2 cellular contexts compared by ENCODE assay signal in the genomic region with DNA sequence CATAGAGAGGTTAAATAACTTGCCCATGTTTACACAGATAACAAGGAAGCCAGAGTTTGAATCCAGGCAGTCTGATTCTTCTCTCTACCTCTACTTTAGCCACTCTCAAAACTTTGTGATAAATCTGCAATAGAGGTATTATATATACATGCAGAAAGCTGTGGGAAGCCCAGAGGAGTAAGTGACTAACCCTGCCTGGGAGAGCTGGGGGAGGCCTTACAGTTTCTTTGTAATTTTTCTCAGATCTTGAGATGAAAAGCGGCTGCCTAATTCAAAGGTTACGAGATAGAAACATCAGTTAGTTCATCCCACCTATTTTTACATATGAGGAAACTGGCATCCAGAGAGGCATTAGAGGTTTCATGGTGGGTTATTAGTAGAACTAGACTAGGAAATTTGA.
TF ChIP-seq lines count a peak whose summit lies in the region.

No MANE protein-coding gene starts in this region.

TF ChIP-seq in K562, 482 proteins besides CTCF, POLR2A, EP300 and RAD21:
- TF ChIP-seq TEAD2 (tag; IDR thresholded peaks at IDR 0.05) (no peak), NFATC3 (IDR thresholded peaks at IDR 0.05) (no peak), POLR2H (tag; IDR thresholded peaks at IDR 0.05; ENCODE audit: low read depth) (no peak)
- TF ChIP-seq, protein P1, sequence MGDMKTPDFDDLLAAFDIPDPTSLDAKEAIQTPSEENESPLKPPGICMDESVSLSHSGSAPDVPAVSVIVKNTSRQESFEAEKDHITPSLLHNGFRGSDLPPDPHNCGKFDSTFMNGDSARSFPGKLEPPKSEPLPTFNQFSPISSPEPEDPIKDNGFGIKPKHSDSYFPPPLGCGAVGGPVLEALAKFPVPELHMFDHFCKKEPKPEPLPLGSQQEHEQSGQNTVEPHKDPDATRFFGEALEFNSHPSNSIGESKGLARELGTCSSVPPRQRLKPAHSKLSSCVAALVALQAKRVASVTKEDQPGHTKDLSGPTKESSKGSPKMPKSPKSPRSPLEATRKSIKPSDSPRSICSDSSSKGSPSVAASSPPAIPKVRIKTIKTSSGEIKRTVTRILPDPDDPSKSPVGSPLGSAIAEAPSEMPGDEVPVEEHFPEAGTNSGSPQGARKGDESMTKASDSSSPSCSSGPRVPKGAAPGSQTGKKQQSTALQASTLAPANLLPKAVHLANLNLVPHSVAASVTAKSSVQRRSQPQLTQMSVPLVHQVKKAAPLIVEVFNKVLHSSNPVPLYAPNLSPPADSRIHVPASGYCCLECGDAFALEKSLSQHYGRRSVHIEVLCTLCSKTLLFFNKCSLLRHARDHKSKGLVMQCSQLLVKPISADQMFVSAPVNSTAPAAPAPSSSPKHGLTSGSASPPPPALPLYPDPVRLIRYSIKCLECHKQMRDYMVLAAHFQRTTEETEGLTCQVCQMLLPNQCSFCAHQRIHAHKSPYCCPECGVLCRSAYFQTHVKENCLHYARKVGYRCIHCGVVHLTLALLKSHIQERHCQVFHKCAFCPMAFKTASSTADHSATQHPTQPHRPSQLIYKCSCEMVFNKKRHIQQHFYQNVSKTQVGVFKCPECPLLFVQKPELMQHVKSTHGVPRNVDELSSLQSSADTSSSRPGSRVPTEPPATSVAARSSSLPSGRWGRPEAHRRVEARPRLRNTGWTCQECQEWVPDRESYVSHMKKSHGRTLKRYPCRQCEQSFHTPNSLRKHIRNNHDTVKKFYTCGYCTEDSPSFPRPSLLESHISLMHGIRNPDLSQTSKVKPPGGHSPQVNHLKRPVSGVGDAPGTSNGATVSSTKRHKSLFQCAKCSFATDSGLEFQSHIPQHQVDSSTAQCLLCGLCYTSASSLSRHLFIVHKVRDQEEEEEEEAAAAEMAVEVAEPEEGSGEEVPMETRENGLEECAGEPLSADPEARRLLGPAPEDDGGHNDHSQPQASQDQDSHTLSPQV (IDR thresholded peaks at IDR 0.05), result 0 out of 2 replicates have a peak, but pooled peaks have one; percentile 30
- TF ChIP-seq, protein P2, sequence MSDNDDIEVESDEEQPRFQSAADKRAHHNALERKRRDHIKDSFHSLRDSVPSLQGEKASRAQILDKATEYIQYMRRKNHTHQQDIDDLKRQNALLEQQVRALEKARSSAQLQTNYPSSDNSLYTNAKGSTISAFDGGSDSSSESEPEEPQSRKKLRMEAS (CRISPR knock-in tag; IDR thresholded peaks at IDR 0.05), result no peak
- TF ChIP-seq, protein P3, sequence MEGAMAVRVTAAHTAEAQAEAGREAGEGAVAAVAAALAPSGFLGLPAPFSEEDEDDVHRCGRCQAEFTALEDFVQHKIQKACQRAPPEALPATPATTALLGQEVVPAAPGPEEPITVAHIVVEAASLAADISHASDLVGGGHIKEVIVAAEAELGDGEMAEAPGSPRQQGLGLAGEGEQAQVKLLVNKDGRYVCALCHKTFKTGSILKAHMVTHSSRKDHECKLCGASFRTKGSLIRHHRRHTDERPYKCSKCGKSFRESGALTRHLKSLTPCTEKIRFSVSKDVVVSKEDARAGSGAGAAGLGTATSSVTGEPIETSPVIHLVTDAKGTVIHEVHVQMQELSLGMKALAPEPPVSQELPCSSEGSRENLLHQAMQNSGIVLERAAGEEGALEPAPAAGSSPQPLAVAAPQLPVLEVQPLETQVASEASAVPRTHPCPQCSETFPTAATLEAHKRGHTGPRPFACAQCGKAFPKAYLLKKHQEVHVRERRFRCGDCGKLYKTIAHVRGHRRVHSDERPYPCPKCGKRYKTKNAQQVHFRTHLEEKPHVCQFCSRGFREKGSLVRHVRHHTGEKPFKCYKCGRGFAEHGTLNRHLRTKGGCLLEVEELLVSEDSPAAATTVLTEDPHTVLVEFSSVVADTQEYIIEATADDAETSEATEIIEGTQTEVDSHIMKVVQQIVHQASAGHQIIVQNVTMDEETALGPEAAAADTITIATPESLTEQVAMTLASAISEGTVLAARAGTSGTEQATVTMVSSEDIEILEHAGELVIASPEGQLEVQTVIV (CRISPR knock-in tag; IDR thresholded peaks at IDR 0.05; ENCODE audit: borderline replicate concordance), result no peak
- TF ChIP-seq, protein P4, sequence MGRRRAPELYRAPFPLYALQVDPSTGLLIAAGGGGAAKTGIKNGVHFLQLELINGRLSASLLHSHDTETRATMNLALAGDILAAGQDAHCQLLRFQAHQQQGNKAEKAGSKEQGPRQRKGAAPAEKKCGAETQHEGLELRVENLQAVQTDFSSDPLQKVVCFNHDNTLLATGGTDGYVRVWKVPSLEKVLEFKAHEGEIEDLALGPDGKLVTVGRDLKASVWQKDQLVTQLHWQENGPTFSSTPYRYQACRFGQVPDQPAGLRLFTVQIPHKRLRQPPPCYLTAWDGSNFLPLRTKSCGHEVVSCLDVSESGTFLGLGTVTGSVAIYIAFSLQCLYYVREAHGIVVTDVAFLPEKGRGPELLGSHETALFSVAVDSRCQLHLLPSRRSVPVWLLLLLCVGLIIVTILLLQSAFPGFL (CRISPR knock-in tag; IDR thresholded peaks at IDR 0.05), result no peak
TF ChIP-seq in K562: peak in this region for 1.

TF ChIP-seq in WTC11, 78 proteins besides CTCF, POLR2A, EP300 and RAD21:
- no peak for TF ChIP-seq MYBL2 (CRISPR knock-in tag; IDR thresholded peaks at IDR 0.05)
- TF ChIP-seq FOXJ3 (CRISPR knock-in tag; IDR thresholded peaks at IDR 0.05; ENCODE audit: borderline replicate concordance), result no peak
- no peak for TF ChIP-seq JAZF1 (CRISPR knock-in tag; IDR thresholded peaks at IDR 0.05)
- TF ChIP-seq ETV6 (CRISPR knock-in tag; IDR thresholded peaks at IDR 0.05), result no peak
